ENCODE assay signal across 1 cellular context in the genomic region with DNA sequence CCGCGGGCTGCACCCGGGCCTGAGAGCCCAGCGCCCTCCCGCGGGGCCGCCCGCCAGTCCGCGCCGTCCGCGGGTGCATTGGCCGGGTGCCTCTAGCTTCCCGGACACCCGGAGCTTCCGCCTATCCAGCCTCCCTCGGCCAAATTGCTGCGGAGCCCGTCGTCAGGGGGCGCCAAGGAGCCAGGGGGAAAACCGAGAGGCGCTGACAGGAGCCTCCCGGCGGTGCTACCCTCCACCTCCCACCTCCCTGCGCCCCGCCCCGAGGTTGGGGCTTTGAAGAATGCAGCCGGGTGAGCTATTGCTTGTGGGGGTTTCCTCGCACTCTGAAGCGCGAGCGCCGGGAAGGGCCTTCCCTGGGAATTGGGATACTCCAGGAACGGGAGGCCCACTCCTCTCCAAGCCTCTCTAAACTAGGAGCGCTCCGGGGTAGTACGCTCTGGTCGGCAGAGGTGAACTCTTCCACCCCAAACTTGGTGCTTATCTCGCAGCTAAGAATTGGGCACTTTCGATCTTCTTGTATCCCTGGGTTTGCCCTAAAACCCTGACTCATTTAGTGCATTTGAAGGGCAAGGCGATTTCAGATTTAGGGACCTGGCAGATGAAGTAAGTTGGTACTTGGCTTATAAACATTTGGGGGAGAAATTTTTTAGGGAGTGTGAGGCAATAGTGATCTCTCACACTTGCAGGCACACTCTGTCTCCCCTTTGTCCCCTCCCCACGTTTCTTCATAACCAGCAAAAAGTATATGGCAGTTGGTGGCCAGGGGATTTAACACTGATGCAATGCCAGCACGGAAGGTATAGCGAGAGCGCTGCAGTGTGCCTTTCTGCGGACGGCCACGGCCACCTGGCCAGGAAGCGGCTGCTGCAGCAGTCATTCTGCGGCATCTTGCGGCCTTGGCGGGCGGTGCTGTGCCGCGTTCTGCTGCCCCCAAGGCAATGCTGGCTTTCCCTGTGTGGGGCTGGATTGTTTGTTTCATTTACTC.
A peak's percentile ranks its signal among the peaks of the same experiment; 100 is the strongest.
TF ChIP-seq lines count a peak whose summit lies in the region.

No MANE protein-coding gene starts in this region.

TF ChIP-seq in K562, 482 proteins besides CTCF, POLR2A, EP300 and RAD21 (continued from another document and continues in another):
- TF ChIP-seq HDAC6 (IDR thresholded peaks at IDR 0.05; ENCODE audit: low read depth, low read length) (no peak), CREM (IDR thresholded peaks at IDR 0.05; ENCODE audit: low read depth) (peak; percentile 56), HNRNPUL1 (IDR thresholded peaks at IDR 0.05; ENCODE audit: low read length) (no peak), HMG20A (CRISPR knock-in tag; conservative IDR thresholded peaks at IDR 0.05) (no peak), KLF10 (CRISPR knock-in tag; IDR thresholded peaks at IDR 0.05) (no peak), HCFC1 (IDR thresholded peaks at IDR 0.05; ENCODE audit: low read depth, low read length) (peak; percentile 48; the same call in 1 of the 2 replicates), CREB1 (IDR thresholded peaks at IDR 0.05) (peak; percentile 66; the same call in 1 of the 2 replicates), CREB1 (CRISPR knock-in tag; IDR thresholded peaks at IDR 0.05) (peak; percentile 54; the same call in 1 of the 2 replicates), ZNF282 (CRISPR knock-in tag; IDR thresholded peaks at IDR 0.05) (no peak), JUND (IDR thresholded peaks at IDR 0.05; ENCODE audit: borderline replicate concordance, low read depth, low read length) (peak; percentile 42; the same call in 1 of the 2 replicates), JUND (tag; IDR thresholded peaks at IDR 0.05; ENCODE audit: borderline replicate concordance, low read depth, low read length) (peak; percentile 17; the same call in 1 of the 3 replicates), ESRRB (CRISPR knock-in tag; IDR thresholded peaks at IDR 0.05; ENCODE audit: borderline replicate concordance) (no peak), SMC3 (conservative IDR thresholded peaks at IDR 0.05; ENCODE audit: insufficient read depth, low read depth, low read length) (peak; percentile 64), ADNP (tag; IDR thresholded peaks at IDR 0.05) (no peak), SUPT5H (IDR thresholded peaks at IDR 0.05) (peak; percentile 38; the same call in 1 of the 2 replicates), MTF1 (CRISPR knock-in tag; IDR thresholded peaks at IDR 0.05; ENCODE audit: borderline replicate concordance) (no peak), HEY1 (CRISPR knock-in tag; IDR thresholded peaks at IDR 0.05; ENCODE audit: borderline replicate concordance) (no peak), U2AF2 (optimal IDR thresholded peaks at IDR 0.05; ENCODE audit: low read depth, low read length) (no peak), ZNF263 (CRISPR knock-in tag; IDR thresholded peaks at IDR 0.05; ENCODE audit: borderline replicate concordance) (no peak), TSC22D4 (tag; IDR thresholded peaks at IDR 0.05) (no peak), ZNF23 (CRISPR knock-in tag; IDR thresholded peaks at IDR 0.05) (no peak)
- TF ChIP-seq, protein P1, sequence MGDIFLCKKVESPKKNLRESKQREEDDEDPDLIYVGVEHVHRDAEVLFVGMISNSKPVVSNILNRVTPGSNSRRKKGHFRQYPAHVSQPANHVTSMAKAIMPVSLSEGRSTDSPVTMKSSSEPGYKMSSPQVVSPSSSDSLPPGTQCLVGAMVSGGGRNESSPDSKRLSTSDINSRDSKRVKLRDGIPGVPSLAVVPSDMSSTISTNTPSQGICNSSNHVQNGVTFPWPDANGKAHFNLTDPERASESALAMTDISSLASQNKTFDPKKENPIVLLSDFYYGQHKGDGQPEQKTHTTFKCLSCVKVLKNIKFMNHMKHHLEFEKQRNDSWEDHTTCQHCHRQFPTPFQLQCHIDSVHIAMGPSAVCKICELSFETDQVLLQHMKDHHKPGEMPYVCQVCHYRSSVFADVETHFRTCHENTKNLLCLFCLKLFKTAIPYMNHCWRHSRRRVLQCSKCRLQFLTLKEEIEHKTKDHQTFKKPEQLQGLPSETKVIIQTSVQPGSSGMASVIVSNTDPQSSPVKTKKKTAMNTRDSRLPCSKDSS (IDR thresholded peaks at IDR 0.05; ENCODE audit: low read depth, partially characterized antibody), result no peak
- TF ChIP-seq, protein P2, sequence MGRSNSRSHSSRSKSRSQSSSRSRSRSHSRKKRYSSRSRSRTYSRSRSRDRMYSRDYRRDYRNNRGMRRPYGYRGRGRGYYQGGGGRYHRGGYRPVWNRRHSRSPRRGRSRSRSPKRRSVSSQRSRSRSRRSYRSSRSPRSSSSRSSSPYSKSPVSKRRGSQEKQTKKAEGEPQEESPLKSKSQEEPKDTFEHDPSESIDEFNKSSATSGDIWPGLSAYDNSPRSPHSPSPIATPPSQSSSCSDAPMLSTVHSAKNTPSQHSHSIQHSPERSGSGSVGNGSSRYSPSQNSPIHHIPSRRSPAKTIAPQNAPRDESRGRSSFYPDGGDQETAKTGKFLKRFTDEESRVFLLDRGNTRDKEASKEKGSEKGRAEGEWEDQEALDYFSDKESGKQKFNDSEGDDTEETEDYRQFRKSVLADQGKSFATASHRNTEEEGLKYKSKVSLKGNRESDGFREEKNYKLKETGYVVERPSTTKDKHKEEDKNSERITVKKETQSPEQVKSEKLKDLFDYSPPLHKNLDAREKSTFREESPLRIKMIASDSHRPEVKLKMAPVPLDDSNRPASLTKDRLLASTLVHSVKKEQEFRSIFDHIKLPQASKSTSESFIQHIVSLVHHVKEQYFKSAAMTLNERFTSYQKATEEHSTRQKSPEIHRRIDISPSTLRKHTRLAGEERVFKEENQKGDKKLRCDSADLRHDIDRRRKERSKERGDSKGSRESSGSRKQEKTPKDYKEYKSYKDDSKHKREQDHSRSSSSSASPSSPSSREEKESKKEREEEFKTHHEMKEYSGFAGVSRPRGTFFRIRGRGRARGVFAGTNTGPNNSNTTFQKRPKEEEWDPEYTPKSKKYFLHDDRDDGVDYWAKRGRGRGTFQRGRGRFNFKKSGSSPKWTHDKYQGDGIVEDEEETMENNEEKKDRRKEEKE (IDR thresholded peaks at IDR 0.05; ENCODE audit: borderline replicate concordance in 1 of 2, control insufficient read depth in 1 of 2, low read depth in 2 of 2, low read length in 1 of 2), result no peak
- TF ChIP-seq, protein P3, sequence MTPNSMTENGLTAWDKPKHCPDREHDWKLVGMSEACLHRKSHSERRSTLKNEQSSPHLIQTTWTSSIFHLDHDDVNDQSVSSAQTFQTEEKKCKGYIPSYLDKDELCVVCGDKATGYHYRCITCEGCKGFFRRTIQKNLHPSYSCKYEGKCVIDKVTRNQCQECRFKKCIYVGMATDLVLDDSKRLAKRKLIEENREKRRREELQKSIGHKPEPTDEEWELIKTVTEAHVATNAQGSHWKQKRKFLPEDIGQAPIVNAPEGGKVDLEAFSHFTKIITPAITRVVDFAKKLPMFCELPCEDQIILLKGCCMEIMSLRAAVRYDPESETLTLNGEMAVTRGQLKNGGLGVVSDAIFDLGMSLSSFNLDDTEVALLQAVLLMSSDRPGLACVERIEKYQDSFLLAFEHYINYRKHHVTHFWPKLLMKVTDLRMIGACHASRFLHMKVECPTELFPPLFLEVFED (CRISPR knock-in tag; conservative IDR thresholded peaks at IDR 0.05), result 0 out of 2 replicates have a peak, but pooled peaks have one; percentile 17
- TF ChIP-seq, protein P4, sequence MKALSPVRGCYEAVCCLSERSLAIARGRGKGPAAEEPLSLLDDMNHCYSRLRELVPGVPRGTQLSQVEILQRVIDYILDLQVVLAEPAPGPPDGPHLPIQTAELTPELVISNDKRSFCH (CRISPR knock-in tag; IDR thresholded peaks at IDR 0.05), result no peak
- TF ChIP-seq, protein P4 (tag; IDR thresholded peaks at IDR 0.05), result no peak
- TF ChIP-seq, protein P5, sequence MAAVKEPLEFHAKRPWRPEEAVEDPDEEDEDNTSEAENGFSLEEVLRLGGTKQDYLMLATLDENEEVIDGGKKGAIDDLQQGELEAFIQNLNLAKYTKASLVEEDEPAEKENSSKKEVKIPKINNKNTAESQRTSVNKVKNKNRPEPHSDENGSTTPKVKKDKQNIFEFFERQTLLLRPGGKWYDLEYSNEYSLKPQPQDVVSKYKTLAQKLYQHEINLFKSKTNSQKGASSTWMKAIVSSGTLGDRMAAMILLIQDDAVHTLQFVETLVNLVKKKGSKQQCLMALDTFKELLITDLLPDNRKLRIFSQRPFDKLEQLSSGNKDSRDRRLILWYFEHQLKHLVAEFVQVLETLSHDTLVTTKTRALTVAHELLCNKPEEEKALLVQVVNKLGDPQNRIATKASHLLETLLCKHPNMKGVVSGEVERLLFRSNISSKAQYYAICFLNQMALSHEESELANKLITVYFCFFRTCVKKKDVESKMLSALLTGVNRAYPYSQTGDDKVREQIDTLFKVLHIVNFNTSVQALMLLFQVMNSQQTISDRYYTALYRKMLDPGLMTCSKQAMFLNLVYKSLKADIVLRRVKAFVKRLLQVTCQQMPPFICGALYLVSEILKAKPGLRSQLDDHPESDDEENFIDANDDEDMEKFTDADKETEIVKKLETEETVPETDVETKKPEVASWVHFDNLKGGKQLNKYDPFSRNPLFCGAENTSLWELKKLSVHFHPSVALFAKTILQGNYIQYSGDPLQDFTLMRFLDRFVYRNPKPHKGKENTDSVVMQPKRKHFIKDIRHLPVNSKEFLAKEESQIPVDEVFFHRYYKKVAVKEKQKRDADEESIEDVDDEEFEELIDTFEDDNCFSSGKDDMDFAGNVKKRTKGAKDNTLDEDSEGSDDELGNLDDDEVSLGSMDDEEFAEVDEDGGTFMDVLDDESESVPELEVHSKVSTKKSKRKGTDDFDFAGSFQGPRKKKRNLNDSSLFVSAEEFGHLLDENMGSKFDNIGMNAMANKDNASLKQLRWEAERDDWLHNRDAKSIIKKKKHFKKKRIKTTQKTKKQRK (IDR thresholded peaks at IDR 0.05; ENCODE audit: borderline replicate concordance, low read depth, low read length), result no peak
- TF ChIP-seq, protein P6, sequence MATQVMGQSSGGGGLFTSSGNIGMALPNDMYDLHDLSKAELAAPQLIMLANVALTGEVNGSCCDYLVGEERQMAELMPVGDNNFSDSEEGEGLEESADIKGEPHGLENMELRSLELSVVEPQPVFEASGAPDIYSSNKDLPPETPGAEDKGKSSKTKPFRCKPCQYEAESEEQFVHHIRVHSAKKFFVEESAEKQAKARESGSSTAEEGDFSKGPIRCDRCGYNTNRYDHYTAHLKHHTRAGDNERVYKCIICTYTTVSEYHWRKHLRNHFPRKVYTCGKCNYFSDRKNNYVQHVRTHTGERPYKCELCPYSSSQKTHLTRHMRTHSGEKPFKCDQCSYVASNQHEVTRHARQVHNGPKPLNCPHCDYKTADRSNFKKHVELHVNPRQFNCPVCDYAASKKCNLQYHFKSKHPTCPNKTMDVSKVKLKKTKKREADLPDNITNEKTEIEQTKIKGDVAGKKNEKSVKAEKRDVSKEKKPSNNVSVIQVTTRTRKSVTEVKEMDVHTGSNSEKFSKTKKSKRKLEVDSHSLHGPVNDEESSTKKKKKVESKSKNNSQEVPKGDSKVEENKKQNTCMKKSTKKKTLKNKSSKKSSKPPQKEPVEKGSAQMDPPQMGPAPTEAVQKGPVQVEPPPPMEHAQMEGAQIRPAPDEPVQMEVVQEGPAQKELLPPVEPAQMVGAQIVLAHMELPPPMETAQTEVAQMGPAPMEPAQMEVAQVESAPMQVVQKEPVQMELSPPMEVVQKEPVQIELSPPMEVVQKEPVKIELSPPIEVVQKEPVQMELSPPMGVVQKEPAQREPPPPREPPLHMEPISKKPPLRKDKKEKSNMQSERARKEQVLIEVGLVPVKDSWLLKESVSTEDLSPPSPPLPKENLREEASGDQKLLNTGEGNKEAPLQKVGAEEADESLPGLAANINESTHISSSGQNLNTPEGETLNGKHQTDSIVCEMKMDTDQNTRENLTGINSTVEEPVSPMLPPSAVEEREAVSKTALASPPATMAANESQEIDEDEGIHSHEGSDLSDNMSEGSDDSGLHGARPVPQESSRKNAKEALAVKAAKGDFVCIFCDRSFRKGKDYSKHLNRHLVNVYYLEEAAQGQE (CRISPR knock-in tag; IDR thresholded peaks at IDR 0.05; ENCODE audit: low read depth), result no peak
- TF ChIP-seq, protein P7, sequence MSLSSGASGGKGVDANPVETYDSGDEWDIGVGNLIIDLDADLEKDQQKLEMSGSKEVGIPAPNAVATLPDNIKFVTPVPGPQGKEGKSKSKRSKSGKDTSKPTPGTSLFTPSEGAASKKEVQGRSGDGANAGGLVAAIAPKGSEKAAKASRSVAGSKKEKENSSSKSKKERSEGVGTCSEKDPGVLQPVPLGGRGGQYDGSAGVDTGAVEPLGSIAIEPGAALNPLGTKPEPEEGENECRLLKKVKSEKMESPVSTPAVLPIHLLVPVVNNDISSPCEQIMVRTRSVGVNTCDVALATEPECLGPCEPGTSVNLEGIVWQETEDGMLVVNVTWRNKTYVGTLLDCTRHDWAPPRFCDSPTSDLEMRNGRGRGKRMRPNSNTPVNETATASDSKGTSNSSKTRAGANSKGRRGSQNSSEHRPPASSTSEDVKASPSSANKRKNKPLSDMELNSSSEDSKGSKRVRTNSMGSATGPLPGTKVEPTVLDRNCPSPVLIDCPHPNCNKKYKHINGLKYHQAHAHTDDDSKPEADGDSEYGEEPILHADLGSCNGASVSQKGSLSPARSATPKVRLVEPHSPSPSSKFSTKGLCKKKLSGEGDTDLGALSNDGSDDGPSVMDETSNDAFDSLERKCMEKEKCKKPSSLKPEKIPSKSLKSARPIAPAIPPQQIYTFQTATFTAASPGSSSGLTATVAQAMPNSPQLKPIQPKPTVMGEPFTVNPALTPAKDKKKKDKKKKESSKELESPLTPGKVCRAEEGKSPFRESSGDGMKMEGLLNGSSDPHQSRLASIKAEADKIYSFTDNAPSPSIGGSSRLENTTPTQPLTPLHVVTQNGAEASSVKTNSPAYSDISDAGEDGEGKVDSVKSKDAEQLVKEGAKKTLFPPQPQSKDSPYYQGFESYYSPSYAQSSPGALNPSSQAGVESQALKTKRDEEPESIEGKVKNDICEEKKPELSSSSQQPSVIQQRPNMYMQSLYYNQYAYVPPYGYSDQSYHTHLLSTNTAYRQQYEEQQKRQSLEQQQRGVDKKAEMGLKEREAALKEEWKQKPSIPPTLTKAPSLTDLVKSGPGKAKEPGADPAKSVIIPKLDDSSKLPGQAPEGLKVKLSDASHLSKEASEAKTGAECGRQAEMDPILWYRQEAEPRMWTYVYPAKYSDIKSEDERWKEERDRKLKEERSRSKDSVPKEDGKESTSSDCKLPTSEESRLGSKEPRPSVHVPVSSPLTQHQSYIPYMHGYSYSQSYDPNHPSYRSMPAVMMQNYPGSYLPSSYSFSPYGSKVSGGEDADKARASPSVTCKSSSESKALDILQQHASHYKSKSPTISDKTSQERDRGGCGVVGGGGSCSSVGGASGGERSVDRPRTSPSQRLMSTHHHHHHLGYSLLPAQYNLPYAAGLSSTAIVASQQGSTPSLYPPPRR (CRISPR knock-in tag; IDR thresholded peaks at IDR 0.05; ENCODE audit: borderline replicate concordance), result no peak
- TF ChIP-seq, protein P8, sequence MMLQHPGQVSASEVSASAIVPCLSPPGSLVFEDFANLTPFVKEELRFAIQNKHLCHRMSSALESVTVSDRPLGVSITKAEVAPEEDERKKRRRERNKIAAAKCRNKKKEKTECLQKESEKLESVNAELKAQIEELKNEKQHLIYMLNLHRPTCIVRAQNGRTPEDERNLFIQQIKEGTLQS (IDR thresholded peaks at IDR 0.05), result peak; percentile 49
- TF ChIP-seq, protein P8 (CRISPR knock-in tag; conservative IDR thresholded peaks at IDR 0.05), result no peak
- TF ChIP-seq, protein P9, sequence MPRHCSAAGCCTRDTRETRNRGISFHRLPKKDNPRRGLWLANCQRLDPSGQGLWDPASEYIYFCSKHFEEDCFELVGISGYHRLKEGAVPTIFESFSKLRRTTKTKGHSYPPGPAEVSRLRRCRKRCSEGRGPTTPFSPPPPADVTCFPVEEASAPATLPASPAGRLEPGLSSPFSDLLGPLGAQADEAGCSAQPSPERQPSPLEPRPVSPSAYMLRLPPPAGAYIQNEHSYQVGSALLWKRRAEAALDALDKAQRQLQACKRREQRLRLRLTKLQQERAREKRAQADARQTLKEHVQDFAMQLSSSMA (CRISPR knock-in tag; IDR thresholded peaks at IDR 0.05), result no peak
